ENCODE assay signal across 9 cellular contexts in genomic region chr17:67779098-67779672, GRCh38. TPM values are rescaled to one million over a fixed set of nuclear protein-coding genes. Genes with fewer than 3 reads are reported as not detected.
A peak's percentile ranks its signal among the peaks of the same experiment; 100 is the strongest.
DNase-seq lines count a peak whose midpoint lies in the region; ATAC-seq, FAIRE-seq and TF ChIP-seq lines count a peak whose summit lies in the region.
"Had no signal": no experiment of that assay in that cellular context is flagged by ENCODE, and none has a peak within 500 bp of the region (broad histone marks: within the 10 kb centered on the region; RNA-seq: fewer than 3 reads in every experiment).

No MANE protein-coding gene starts in this region.

- no peaks in the 10 kb centered on the region for H3K9me3 Mint-ChIP-seq in Calu3 (ENCODE audit: low read depth, unreplicated experiment)
- H3K9me3 Mint-ChIP-seq: naive B cell had no signal

- no peaks in the 10 kb centered on the region for H3K4me1 Mint-ChIP-seq in Calu3 (ENCODE audit: low read depth, unreplicated experiment)
- H3K4me1 Mint-ChIP-seq: naive B cell had no signal

- peak; percentile 10 for DNase-seq in Calu3
- DNase-seq in HTR-8/SVneo (ENCODE audit: insufficient read length, low spot score) = peak; percentile 51
- DNase-seq in UCSD-AML1 (lab: John Stamatoyannopoulos, UW; ENCODE audit: unreplicated experiment) = peak; percentile 67
- DNase-seq in esophagus squamous epithelium (lab: John Stamatoyannopoulos, UW) = no peak
- peak; percentile 59 for DNase-seq in non-pigmented ciliary epithelial cell (ENCODE audit: low read depth)
- DNase-seq in inferior parietal cortex (ENCODE audit: extremely low spot score) = no peak
- DNase-seq in DMS79 (lab: John Stamatoyannopoulos, UW) = no peak
- DNase-seq: naive B cell had no signal

- peaks cover 0 to 19% (median 6%) of the 10 kb centered on the region in 3 donors for H3K4me1 ChIP-seq in esophagus squamous epithelium

- no TSS peak for BruUV-seq in Calu3 (replicated peaks; lab: Mats Ljungman, UMichigan)

- WGBS in esophagus squamous epithelium, 2 donors = 14 to 60% methylated on average over 5 to 12 of the region's 13 CpGs

- H3K36me3 ChIP-seq in esophagus squamous epithelium = no peaks in the 10 kb centered on the region

- no peaks in the 10 kb centered on the region for H3K9me3 ChIP-seq in esophagus squamous epithelium

- no peaks in the 10 kb centered on the region for H3K27me3 Mint-ChIP-seq in Calu3 (ENCODE audit: unreplicated experiment)
- H3K27me3 Mint-ChIP-seq: naive B cell had no signal

- H3K27ac Mint-ChIP-seq in Calu3 (ENCODE audit: unreplicated experiment) = no peak overlapping the region

- TF ChIP-seq CTCF in Calu3 (IDR thresholded peaks at IDR 0.05; ENCODE audit: unreplicated experiment) (peak; percentile 56), esophagus squamous epithelium (IDR thresholded peaks at IDR 0.05) (peak in 5 of 6 experiments; percentile 46 to 65 (median 47))

- no peak overlapping the region for H3K4me3 ChIP-seq in esophagus squamous epithelium

- no peaks in the 10 kb centered on the region for H3K27me3 ChIP-seq in esophagus squamous epithelium

- H3K27ac ChIP-seq in esophagus squamous epithelium = no peak overlapping the region

- no peak for TF ChIP-seq POLR2A in esophagus squamous epithelium (IDR thresholded peaks at IDR 0.05)

- no peaks in the 10 kb centered on the region for H3K36me3 Mint-ChIP-seq in Calu3 (ENCODE audit: insufficient read depth, unreplicated experiment)
- H3K36me3 Mint-ChIP-seq: naive B cell had no signal

- intact Hi-C loops in Calu3 (cut with micrococcal nuclease; ENCODE audit: unreplicated experiment) (no loop called here), esophagus squamous epithelium (cut with DNase I) (no loop called here)

- CTCF ChIA-PET in Calu3 (lab: Charles Lee) = interaction anchor here (0.6 kb wide), 1 partner anchor 11 kb away, joined by 3 read pairs; no protein-coding TSS in a partner anchor

- no peak overlapping the region for H3K4me3 Mint-ChIP-seq in Calu3 (ENCODE audit: low read depth, unreplicated experiment)
- H3K4me3 Mint-ChIP-seq: naive B cell had no signal

- no peak for ATAC-seq in HG03159 (IDR thresholded peaks at IDR 0.05; ENCODE audit: unreplicated experiment)

- peak; percentile 81 for FAIRE-seq in HTR-8/SVneo (lab: Jason Lieb, UNC)

RNA-seq across cellular contexts. Expression of gene BPTF, which starts 46.1 kb away (rescaled TPM):
- 66.8 and 67.6 TPM in 2 replicates for total RNA-seq in Calu3 (2022)
- total RNA-seq in esophagus squamous epithelium = 10 to 100 TPM; 37.6 to 84.1 (median 53.0) TPM

Comparison
In these comparisons a context has a peak if more than half of its experiments do, and no peak if none do; other contexts are left out.
1. DNase-seq: peak in Calu3 (single experiment), HTR-8/SVneo (single experiment), UCSD-AML1 (single experiment) and non-pigmented ciliary epithelial cell (single experiment); none in esophagus squamous epithelium (single experiment), inferior parietal cortex (single experiment) and DMS79 (single experiment).